15 cellular contexts compared by ENCODE assay signal in the genomic region with DNA sequence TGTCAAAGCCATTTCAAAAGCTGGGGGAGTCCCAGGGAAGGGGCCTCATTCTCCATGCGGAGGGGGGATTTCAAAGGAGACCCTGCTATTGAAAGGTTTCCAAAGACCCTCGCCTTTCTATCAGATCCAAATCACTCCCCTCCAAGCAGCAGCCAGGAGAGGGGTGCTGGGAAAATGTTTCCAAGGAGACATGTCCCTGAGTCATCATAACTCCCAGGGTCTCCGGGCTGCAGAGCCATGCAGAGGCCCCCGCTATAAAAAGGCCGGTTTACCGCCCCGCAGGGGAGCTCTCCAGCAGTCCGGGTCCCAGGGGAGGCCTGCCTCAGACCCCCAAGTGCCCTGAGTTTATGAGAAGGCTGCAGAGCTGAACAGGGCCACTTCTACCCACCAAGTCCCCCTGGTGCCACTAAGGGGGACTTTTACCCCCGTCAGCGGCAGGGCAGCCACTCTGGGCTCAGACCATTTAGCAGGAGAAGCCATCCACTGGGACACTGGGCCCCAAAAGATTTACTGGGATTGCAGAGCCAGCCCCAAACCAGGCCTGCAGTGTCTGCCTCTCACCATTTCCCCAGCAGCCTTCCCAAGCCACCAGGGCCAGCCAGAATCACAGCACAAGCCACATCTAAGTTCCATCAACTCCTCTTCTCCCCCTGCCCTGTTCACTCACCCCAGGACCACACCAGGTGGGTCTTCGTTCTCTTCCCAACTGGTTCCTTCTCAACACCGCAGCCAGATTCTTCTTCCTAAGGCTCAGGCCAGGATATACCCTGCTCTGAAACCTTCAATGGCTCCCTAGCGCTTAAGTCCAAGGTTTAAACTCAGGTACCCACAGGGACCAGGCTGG.
DNase-seq lines count a peak whose midpoint lies in the region; ATAC-seq, FAIRE-seq and TF ChIP-seq lines count a peak whose summit lies in the region.
"Had no signal": no experiment of that assay in that cellular context is flagged by ENCODE, and none has a peak within 500 bp of the region (broad histone marks: within the 10 kb centered on the region; RNA-seq: fewer than 3 reads in every experiment).

No MANE protein-coding gene starts in this region.

- H3K4me1 ChIP-seq in BLaER1 (peaks cover 28% of the 10 kb centered on the region), SJSA1 (replicated peaks) (peaks cover 30% of the 10 kb centered on the region), psoas muscle (peaks cover 15% of the 10 kb centered on the region), HepG2 (ENCODE audit: insufficient read depth, low read length) (peaks cover 12% of the 10 kb centered on the region)

- peaks cover 70% of the 10 kb centered on the region for H3K36me3 ChIP-seq in BLaER1
- no peaks in the 10 kb centered on the region for H3K36me3 ChIP-seq in SJSA1
- H3K36me3 ChIP-seq in psoas muscle (ENCODE audit: insufficient read depth in 1 of 2, low read depth in 1 of 2): peaks cover 0 to 19% of the 10 kb centered on the region in 2 donors
- H3K36me3 ChIP-seq in HepG2 (replicated peaks in 1 of 2; ENCODE audit: control insufficient read depth in 1 of 2, insufficient read depth in 2 of 2, low read length in 2 of 2): no peaks in the 10 kb centered on the region

- no peak for TF ChIP-seq EP300 in HepG2 (IDR thresholded peaks at IDR 0.05; ENCODE audit: low read depth in 2 of 2, low read length in 2 of 2)
- TF ChIP-seq EP300 in HepG2 (CRISPR knock-in tag; IDR thresholded peaks at IDR 0.05; ENCODE audit: borderline replicate concordance): no peak

- no peaks in the 10 kb centered on the region for H3K27me3 ChIP-seq in BLaER1
- no peaks in the 10 kb centered on the region for H3K27me3 ChIP-seq in SJSA1 (replicated peaks)
- H3K27me3 ChIP-seq in psoas muscle (ENCODE audit: insufficient read depth in 3 of 3, low read length in 2 of 3): no peaks in the 10 kb centered on the region
- H3K27me3 ChIP-seq in HepG2 (ENCODE audit: control insufficient read depth in 1 of 2, insufficient read depth in 2 of 2, low read length in 2 of 2): peaks cover 0 to 9% of the 10 kb centered on the region in 2 experiments; a peak in 2 of 5 replicates

- CTCF ChIA-PET in HEK293T (lab: Yijun Ruan, JAX) (no interaction called here), HepG2 (lab: Yijun Ruan, JAX; ENCODE audit: low intra/inter-chr PET ratio, low total read pairs) (no interaction called here)

- ATAC-seq in psoas muscle (no peak), HG02642 (IDR thresholded peaks at IDR 0.05; ENCODE audit: poor library complexity, unreplicated experiment) (no peak), HepG2 (no peak)
- ATAC-seq: activated T-helper 17 cell treated with anti-CD3 and anti-CD28 coated beads, Interleukin-2, amount 50 U/mL, for 72 hours had no signal

- no peak for TF ChIP-seq POLR2A in HepG2 (IDR thresholded peaks at IDR 0.05; ENCODE audit: insufficient read depth in 1 of 2, low read depth in 2 of 2, low read length in 2 of 2)

- H3K9me3 ChIP-seq in BLaER1 (peaks cover 9% of the 10 kb centered on the region; the same call in 1 of the 2 replicates), SJSA1 (replicated peaks) (no peaks in the 10 kb centered on the region), psoas muscle (no peaks in the 10 kb centered on the region), HepG2 (ENCODE audit: low read length) (no peaks in the 10 kb centered on the region)

- BruUV-seq in HepG2 (replicated peaks; lab: Mats Ljungman, UMichigan): no TSS peak

- H3K4me2 ChIP-seq in BLaER1: peak overlapping the region; percentile 78
- no peak overlapping the region for H3K4me2 ChIP-seq in HepG2 (ENCODE audit: low read depth, low read length)

- no peak for FAIRE-seq in HepG2 (lab: Jason Lieb, UNC)

- peaks cover 16% of the 10 kb centered on the region for H4K20me1 ChIP-seq in BLaER1
- H4K20me1 ChIP-seq in HepG2 (ENCODE audit: insufficient read depth, low read length): 0 out of 2 replicates have a peak, but pooled peaks cover 4% of the 10 kb centered on the region

- intact Hi-C loops in psoas muscle (cut with DNase I) (no loop called here), HepG2 (cut with micrococcal nuclease; ENCODE audit: unreplicated experiment) (no loop called here)

- TF ChIP-seq CTCF in psoas muscle (IDR thresholded peaks at IDR 0.05) (no peak), HepG2 (CRISPR knock-in tag; IDR thresholded peaks at IDR 0.05) (no peak)

- H3K4me3 ChIP-seq in BLaER1 (no peak overlapping the region), SJSA1 (no peak overlapping the region), psoas muscle (no peak overlapping the region), HepG2 (replicated peaks in 1 of 3; ENCODE audit: insufficient read depth in 1 of 3, low read depth in 2 of 3, low read length in 3 of 3) (no peak overlapping the region)

- POLR2A ChIA-PET in HEK293T (lab: Yijun Ruan, JAX): no interaction called here
- POLR2A ChIA-PET in HepG2 (lab: Yijun Ruan, JAX): no interaction called here

- H3K9ac ChIP-seq in BLaER1 (peak overlapping the region; percentile 67), HepG2 (ENCODE audit: insufficient read depth, low read depth, low read length) (no peak overlapping the region)

- peak overlapping the region; percentile 72 for H3K27ac ChIP-seq in BLaER1
- peak overlapping the region; percentile 46; the same call in 1 of the 2 replicates for H3K27ac ChIP-seq in SJSA1
- H3K27ac ChIP-seq in psoas muscle: peak overlapping the region; percentile 69
- no peak overlapping the region for H3K27ac ChIP-seq in HepG2 (ENCODE audit: extremely low read length, insufficient read depth, low read length)

- 81 to 86% (median 83%) methylated on average over 13 of the region's 13 CpGs for WGBS in psoas muscle, 3 donors
- 62% methylated on average over 13 of the region's 13 CpGs for WGBS in HepG2 (ENCODE audit: low lambda C conversion rate)

- no peak overlapping the region for H2AFZ ChIP-seq in HepG2 (ENCODE audit: low read length)

- in situ Hi-C loops in HepG2 (cut with HindIII; ENCODE audit: extremely low pct_ligation_motif_present, low pct_unique_long_range_greater_than_20kb): no loop called here

- peak in 1 of 2 experiments; percentile 41 for DNase-seq in SJSA1 (ENCODE audit: low read depth in 1 of 2, low spot score in 2 of 2)
- peak; percentile 70 for DNase-seq in hepatic stellate cell (ENCODE audit: low spot score)
- peak in 1 of 2 donors; percentile 41 for DNase-seq in psoas muscle
- DNase-seq in HEK293T (ENCODE audit: extremely low spot score): no peak
- no peak for DNase-seq in HepG2 (ENCODE audit: low spot score)
- no peak for DNase-seq in NCI-H510A (lab: John Stamatoyannopoulos, UW)
- DNase-seq: activated CD4-positive, alpha-beta T cell treated with anti-CD3 and anti-CD28 coated beads, Interleukin-2, amount 50 U/mL, for 1 hour; central memory CD4-positive, alpha-beta T cell; DMS79 treated with DMSO at 0.1 percent for 48 hours; Karpas-422; NCI-H187 treated with DMSO at 0.1 percent for 48 hours; stimulated activated CD4-positive, alpha-beta T cell treated with anti-CD3 and anti-CD28 coated beads, Interleukin-2, amount 100 ng/mL, for 24 hours had no signal

- no peaks in the 10 kb centered on the region for H3K79me2 ChIP-seq in HepG2 (ENCODE audit: insufficient read depth, low read length)

- no peak for TF ChIP-seq RAD21 in HepG2 (CRISPR knock-in tag; IDR thresholded peaks at IDR 0.05)

TF ChIP-seq in HEK293T, 16 proteins besides CTCF, POLR2A, EP300 and RAD21:
- TF ChIP-seq ELF4 (IDR thresholded peaks at IDR 0.05) (no peak), FOXM1 (IDR thresholded peaks at IDR 0.05; ENCODE audit: borderline replicate concordance) (no peak), SP1 (IDR thresholded peaks at IDR 0.05) (no peak), ZNF384 (IDR thresholded peaks at IDR 0.05) (no peak), SUZ12 (IDR thresholded peaks at IDR 0.05) (no peak), LEF1 (IDR thresholded peaks at IDR 0.05; ENCODE audit: borderline replicate concordance) (no peak), TARDBP (IDR thresholded peaks at IDR 0.05) (no peak), ARNT (IDR thresholded peaks at IDR 0.05) (no peak)
- TF ChIP-seq, protein P1, sequence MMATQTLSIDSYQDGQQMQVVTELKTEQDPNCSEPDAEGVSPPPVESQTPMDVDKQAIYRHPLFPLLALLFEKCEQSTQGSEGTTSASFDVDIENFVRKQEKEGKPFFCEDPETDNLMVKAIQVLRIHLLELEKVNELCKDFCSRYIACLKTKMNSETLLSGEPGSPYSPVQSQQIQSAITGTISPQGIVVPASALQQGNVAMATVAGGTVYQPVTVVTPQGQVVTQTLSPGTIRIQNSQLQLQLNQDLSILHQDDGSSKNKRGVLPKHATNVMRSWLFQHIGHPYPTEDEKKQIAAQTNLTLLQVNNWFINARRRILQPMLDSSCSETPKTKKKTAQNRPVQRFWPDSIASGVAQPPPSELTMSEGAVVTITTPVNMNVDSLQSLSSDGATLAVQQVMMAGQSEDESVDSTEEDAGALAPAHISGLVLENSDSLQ (IDR thresholded peaks at IDR 0.05): no peak
TF ChIP-seq in HEK293T: peak in this region for 0.

TF ChIP-seq in HepG2, 621 proteins besides CTCF, POLR2A, EP300 and RAD21 (continues in another document):
- TF ChIP-seq ZC3H13 (CRISPR knock-in tag; IDR thresholded peaks at IDR 0.05) (no peak), KAT2B (IDR thresholded peaks at IDR 0.05; ENCODE audit: borderline replicate concordance, low read depth, low read length) (no peak), ZNF749 (CRISPR knock-in tag; IDR thresholded peaks at IDR 0.05; ENCODE audit: borderline replicate concordance) (no peak), SMAD1 (CRISPR knock-in tag; IDR thresholded peaks at IDR 0.05; ENCODE audit: borderline replicate concordance, low read depth) (no peak), POLR2AphosphoS2 (IDR thresholded peaks at IDR 0.05; ENCODE audit: low read depth, low read length) (no peak)
- TF ChIP-seq, protein P2, sequence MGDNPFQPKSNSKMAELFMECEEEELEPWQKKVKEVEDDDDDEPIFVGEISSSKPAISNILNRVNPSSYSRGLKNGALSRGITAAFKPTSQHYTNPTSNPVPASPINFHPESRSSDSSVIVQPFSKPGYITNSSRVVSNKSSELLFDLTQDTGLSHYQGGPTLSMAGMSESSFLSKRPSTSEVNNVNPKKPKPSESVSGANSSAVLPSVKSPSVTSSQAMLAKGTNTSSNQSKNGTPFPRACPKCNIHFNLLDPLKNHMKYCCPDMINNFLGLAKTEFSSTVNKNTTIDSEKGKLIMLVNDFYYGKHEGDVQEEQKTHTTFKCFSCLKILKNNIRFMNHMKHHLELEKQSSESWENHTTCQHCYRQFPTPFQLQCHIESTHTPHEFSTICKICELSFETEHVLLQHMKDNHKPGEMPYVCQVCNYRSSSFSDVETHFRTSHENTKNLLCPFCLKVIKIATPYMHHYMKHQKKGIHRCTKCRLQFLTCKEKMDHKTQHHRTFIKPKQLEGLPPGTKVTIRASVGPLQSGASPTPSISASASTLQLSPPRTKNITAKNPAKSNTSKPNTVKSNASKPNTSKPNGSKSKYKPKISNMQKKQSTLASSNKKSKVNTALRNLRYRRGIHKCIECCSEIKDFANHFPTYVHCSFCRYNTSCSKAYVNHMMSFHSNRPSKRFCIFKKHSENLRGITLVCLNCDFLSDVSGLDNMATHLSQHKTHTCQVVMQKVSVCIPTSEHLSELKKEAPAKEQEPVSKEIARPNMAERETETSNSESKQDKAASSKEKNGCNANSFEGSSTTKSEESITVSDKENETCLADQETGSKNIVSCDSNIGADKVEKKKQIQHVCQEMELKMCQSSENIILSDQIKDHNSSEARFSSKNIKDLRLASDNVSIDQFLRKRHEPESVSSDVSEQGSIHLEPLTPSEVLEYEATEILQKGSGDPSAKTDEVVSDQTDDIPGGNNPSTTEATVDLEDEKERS (CRISPR knock-in tag; IDR thresholded peaks at IDR 0.05): no peak
